In the genomic region with DNA sequence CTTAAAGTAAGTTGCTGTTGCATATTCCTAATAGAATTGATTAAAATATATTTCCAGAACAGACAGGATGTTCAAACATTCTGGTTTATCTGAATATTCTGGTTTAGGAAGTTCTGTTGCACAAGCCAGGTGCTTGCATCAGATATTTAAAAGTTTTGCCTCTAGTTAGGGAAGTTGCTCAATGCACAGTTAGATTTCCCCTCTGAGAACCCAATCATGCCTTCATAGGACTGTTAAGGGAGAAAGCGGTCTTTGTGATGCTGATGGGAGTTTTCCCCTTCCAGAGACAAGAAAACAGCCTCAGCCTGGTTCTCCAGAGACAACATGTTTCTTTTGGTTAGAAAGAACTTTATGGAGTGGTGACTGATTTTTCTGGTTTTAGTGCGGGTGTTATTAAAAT, we compare ENCODE assay signal across 1 cellular context.
TF ChIP-seq lines count a peak whose summit lies in the region.

No MANE protein-coding gene starts in this region.

TF ChIP-seq in GM23338, 12 proteins besides CTCF, POLR2A, EP300 and RAD21 (continued from another document):
- TF ChIP-seq, protein P1, sequence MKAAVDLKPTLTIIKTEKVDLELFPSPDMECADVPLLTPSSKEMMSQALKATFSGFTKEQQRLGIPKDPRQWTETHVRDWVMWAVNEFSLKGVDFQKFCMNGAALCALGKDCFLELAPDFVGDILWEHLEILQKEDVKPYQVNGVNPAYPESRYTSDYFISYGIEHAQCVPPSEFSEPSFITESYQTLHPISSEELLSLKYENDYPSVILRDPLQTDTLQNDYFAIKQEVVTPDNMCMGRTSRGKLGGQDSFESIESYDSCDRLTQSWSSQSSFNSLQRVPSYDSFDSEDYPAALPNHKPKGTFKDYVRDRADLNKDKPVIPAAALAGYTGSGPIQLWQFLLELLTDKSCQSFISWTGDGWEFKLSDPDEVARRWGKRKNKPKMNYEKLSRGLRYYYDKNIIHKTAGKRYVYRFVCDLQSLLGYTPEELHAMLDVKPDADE (IDR thresholded peaks at IDR 0.05): no peak
- TF ChIP-seq EZH2 (IDR thresholded peaks at IDR 0.05; ENCODE audit: low read depth, unreplicated experiment) (no peak), JUNB (IDR thresholded peaks at IDR 0.05; ENCODE audit: unreplicated experiment) (no peak), ZNF114 (CRISPR knock-in tag; IDR thresholded peaks at IDR 0.05) (no peak), CREB1 (CRISPR knock-in tag; IDR thresholded peaks at IDR 0.05; ENCODE audit: low read depth) (no peak)
- TF ChIP-seq, protein P2, sequence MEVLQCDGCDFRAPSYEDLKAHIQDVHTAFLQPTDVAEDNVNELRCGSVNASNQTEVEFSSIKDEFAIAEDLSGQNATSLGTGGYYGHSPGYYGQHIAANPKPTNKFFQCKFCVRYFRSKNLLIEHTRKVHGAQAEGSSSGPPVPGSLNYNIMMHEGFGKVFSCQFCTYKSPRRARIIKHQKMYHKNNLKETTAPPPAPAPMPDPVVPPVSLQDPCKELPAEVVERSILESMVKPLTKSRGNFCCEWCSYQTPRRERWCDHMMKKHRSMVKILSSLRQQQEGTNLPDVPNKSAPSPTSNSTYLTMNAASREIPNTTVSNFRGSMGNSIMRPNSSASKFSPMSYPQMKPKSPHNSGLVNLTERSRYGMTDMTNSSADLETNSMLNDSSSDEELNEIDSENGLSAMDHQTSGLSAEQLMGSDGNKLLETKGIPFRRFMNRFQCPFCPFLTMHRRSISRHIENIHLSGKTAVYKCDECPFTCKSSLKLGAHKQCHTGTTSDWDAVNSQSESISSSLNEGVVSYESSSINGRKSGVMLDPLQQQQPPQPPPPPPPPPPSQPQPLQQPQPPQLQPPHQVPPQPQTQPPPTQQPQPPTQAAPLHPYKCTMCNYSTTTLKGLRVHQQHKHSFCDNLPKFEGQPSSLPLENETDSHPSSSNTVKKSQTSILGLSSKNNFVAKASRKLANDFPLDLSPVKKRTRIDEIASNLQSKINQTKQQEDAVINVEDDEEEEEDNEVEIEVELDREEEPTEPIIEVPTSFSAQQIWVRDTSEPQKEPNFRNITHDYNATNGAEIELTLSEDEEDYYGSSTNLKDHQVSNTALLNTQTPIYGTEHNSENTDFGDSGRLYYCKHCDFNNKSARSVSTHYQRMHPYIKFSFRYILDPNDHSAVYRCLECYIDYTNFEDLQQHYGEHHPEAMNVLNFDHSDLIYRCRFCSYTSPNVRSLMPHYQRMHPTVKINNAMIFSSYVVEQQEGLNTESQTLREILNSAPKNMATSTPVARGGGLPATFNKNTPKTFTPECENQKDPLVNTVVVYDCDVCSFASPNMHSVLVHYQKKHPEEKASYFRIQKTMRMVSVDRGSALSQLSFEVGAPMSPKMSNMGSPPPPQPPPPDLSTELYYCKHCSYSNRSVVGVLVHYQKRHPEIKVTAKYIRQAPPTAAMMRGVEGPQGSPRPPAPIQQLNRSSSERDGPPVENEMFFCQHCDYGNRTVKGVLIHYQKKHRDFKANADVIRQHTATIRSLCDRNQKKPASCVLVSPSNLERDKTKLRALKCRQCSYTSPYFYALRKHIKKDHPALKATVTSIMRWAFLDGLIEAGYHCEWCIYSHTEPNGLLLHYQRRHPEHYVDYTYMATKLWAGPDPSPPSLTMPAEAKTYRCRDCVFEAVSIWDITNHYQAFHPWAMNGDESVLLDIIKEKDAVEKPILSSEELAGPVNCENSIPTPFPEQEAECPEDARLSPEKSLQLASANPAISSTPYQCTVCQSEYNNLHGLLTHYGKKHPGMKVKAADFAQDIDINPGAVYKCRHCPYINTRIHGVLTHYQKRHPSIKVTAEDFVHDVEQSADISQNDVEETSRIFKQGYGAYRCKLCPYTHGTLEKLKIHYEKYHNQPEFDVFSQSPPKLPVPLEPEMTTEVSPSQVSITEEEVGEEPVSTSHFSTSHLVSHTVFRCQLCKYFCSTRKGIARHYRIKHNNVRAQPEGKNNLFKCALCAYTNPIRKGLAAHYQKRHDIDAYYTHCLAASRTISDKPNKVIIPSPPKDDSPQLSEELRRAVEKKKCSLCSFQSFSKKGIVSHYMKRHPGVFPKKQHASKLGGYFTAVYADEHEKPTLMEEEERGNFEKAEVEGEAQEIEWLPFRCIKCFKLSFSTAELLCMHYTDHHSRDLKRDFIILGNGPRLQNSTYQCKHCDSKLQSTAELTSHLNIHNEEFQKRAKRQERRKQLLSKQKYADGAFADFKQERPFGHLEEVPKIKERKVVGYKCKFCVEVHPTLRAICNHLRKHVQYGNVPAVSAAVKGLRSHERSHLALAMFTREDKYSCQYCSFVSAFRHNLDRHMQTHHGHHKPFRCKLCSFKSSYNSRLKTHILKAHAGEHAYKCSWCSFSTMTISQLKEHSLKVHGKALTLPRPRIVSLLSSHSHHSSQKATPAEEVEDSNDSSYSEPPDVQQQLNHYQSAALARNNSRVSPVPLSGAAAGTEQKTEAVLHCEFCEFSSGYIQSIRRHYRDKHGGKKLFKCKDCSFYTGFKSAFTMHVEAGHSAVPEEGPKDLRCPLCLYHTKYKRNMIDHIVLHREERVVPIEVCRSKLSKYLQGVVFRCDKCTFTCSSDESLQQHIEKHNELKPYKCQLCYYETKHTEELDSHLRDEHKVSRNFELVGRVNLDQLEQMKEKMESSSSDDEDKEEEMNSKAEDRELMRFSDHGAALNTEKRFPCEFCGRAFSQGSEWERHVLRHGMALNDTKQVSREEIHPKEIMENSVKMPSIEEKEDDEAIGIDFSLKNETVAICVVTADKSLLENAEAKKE (CRISPR knock-in tag; IDR thresholded peaks at IDR 0.05): no peak
TF ChIP-seq in GM23338: peak in this region for 0.
